Comparison of ENCODE assay signal across 1 cellular context in genomic region chr7:134246761-134247160, GRCh38.
TF ChIP-seq lines count a peak whose summit lies in the region.

No MANE protein-coding gene starts in this region.

TF ChIP-seq in SK-N-SH treated with all-trans-retinoic acid at 6 μM for 48 hours, 23 proteins besides CTCF, POLR2A, EP300 and RAD21 (continued from another document):
- TF ChIP-seq, protein P1, sequence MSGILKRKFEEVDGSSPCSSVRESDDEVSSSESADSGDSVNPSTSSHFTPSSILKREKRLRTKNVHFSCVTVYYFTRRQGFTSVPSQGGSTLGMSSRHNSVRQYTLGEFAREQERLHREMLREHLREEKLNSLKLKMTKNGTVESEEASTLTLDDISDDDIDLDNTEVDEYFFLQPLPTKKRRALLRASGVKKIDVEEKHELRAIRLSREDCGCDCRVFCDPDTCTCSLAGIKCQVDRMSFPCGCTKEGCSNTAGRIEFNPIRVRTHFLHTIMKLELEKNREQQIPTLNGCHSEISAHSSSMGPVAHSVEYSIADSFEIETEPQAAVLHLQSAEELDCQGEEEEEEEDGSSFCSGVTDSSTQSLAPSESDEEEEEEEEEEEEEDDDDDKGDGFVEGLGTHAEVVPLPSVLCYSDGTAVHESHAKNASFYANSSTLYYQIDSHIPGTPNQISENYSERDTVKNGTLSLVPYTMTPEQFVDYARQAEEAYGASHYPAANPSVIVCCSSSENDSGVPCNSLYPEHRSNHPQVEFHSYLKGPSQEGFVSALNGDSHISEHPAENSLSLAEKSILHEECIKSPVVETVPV (CRISPR knock-in tag; IDR thresholded peaks at IDR 0.05), result no peak
- TF ChIP-seq TOX (CRISPR knock-in tag; IDR thresholded peaks at IDR 0.05; ENCODE audit: borderline replicate concordance) (no peak), ARNTL (CRISPR knock-in tag; IDR thresholded peaks at IDR 0.05; ENCODE audit: borderline replicate concordance, low read depth) (no peak), ZNF70 (CRISPR knock-in tag; IDR thresholded peaks at IDR 0.05) (peak; percentile 96), ZC3H10 (CRISPR knock-in tag; IDR thresholded peaks at IDR 0.05) (no peak), TCF4 (CRISPR knock-in tag; IDR thresholded peaks at IDR 0.05; ENCODE audit: borderline replicate concordance) (peak; percentile 62; the same call in 1 of the 2 replicates), CSDC2 (CRISPR knock-in tag; IDR thresholded peaks at IDR 0.05) (no peak)
